In genomic region chr7:97006146-97006950, GRCh38 we compare ENCODE assay signal across 8 cellular contexts. TPM values are rescaled to one million over a fixed set of nuclear protein-coding genes. Genes with fewer than 3 reads are reported as not detected.
DNase-seq lines count a peak whose midpoint lies in the region; ATAC-seq, FAIRE-seq and TF ChIP-seq lines count a peak whose summit lies in the region.

No MANE protein-coding gene starts in this region.

- no peak overlapping the region for H3K27ac ChIP-seq in GM12878 (ENCODE audit: control insufficient read depth, insufficient read depth)

- 35% methylated on average over 52 of the region's 79 CpGs for WGBS in GM12878 (ENCODE audit: insufficient coverage, insufficient replicate concordance, low lambda C conversion rate, missing lambda C conversion rate)

- ATAC-seq in HG02642 (IDR thresholded peaks at IDR 0.05; ENCODE audit: poor library complexity, unreplicated experiment) (peak; percentile 65), GM12878 (peak; percentile 48), HG03175 (IDR thresholded peaks at IDR 0.05; ENCODE audit: unreplicated experiment) (no peak)
- ATAC-seq in stimulated activated memory B cell treated with anti-CD40 and anti-IgM and Interleukin-4, amounts not matched to agents 10 μg/mL and 1 μg/mL and 100 μg/mL, for 72 hours: peak; percentile 61

- H3K4me1 ChIP-seq in GM12878 (ENCODE audit: control insufficient read depth, insufficient read depth, low read length): no peaks in the 10 kb centered on the region

- H3K36me3 ChIP-seq in GM12878 (ENCODE audit: control insufficient read depth in 2 of 2, insufficient read depth in 2 of 2, low read length in 1 of 2): no peaks in the 10 kb centered on the region

- in situ Hi-C loops in GM12878 (cut with MboI): no loop called here

- no peak overlapping the region for H3K4me2 ChIP-seq in GM12878 (ENCODE audit: control insufficient read depth, insufficient read depth)

- peak overlapping the region; percentile 76 for H3K4me3 Mint-ChIP-seq in stimulated activated memory B cell treated with anti-CD40 and anti-IgM and Interleukin-4, amounts not matched to agents 10 μg/mL and 1 μg/mL and 100 μg/mL, for 72 hours

- TF ChIP-seq RAD21 in GM12878 (IDR thresholded peaks at IDR 0.05; ENCODE audit: insufficient read depth, low read depth, low read length): no peak

- no peak overlapping the region for H3K27ac Mint-ChIP-seq in stimulated activated memory B cell treated with anti-CD40 and anti-IgM and Interleukin-4, amounts not matched to agents 10 μg/mL and 1 μg/mL and 100 μg/mL, for 72 hours

- POLR2A ChIA-PET in GM12878 (lab: Charles Lee): no interaction called here

- RAD21 ChIA-PET in GM12878 (lab: Charles Lee; ENCODE audit: unreplicated experiment): interaction anchor here (0.6 kb wide), 1 partner anchor 824 kb away, joined by 3 read pairs; no protein-coding TSS in a partner anchor

- H2AFZ ChIP-seq in GM12878 (ENCODE audit: control insufficient read depth, low read depth, low read length): no peak overlapping the region

- no peaks in the 10 kb centered on the region for H3K36me3 Mint-ChIP-seq in stimulated activated memory B cell treated with anti-CD40 and anti-IgM and Interleukin-4, amounts not matched to agents 10 μg/mL and 1 μg/mL and 100 μg/mL, for 72 hours

- SMC1A ChIA-PET in GM12878 (lab: Charles Lee; ENCODE audit: uncharacterized antibody, unreplicated experiment): no interaction called here

- no peak for TF ChIP-seq POLR2A in GM12878 (IDR thresholded peaks at IDR 0.05; ENCODE audit: low read depth, low read length)

- H4K20me1 ChIP-seq in GM12878 (ENCODE audit: control insufficient read depth, insufficient read depth): no peaks in the 10 kb centered on the region

- H3K4me3 ChIP-seq in GM12878: no peak overlapping the region; the same call in 1 of the 2 replicates

- peaks cover 9 to 20% of the 10 kb centered on the region in 2 experiments for H3K27me3 ChIP-seq in GM12878 (replicated peaks in 1 of 2; ENCODE audit: control insufficient read depth in 2 of 2, insufficient read depth in 2 of 2, low read length in 1 of 2)

- no peaks in the 10 kb centered on the region for H3K79me2 ChIP-seq in GM12878 (ENCODE audit: control insufficient read depth, insufficient read depth, low read length)

- CTCF ChIA-PET in GM12878 (lab: Yijun Ruan, JAX): no interaction called here

- BruUV-seq in GM12878 (replicated peaks; lab: Mats Ljungman, UMichigan): no TSS peak

- TF ChIP-seq CTCF in GM10266 (IDR thresholded peaks at IDR 0.05; ENCODE audit: control insufficient read depth, insufficient read depth, low read depth, missing control alignments) (no peak), GM12878 (IDR thresholded peaks at IDR 0.05 in 2 of 3, conservative IDR thresholded peaks at IDR 0.05 in 1 of 3; ENCODE audit: control insufficient read depth in 2 of 3, extremely low read depth in 1 of 3, insufficient read depth in 1 of 3, low read depth in 3 of 3, low read length in 3 of 3) (no peak)

- intact Hi-C loops in GM12878 (cut with micrococcal nuclease; ENCODE audit: unreplicated experiment) (no loop called here), posterior vena cava (cut with DNase I) (no loop called here)

- H3K4me1 Mint-ChIP-seq in stimulated activated memory B cell treated with anti-CD40 and anti-IgM and Interleukin-4, amounts not matched to agents 10 μg/mL and 1 μg/mL and 100 μg/mL, for 72 hours: peaks cover 17% of the 10 kb centered on the region

- no peaks in the 10 kb centered on the region for H3K9me3 Mint-ChIP-seq in stimulated activated memory B cell treated with anti-CD40 and anti-IgM and Interleukin-4, amounts not matched to agents 10 μg/mL and 1 μg/mL and 100 μg/mL, for 72 hours

- FAIRE-seq in GM12878 (lab: Jason Lieb, UNC): no peak

- peaks cover 92% of the 10 kb centered on the region for H3K27me3 Mint-ChIP-seq in stimulated activated memory B cell treated with anti-CD40 and anti-IgM and Interleukin-4, amounts not matched to agents 10 μg/mL and 1 μg/mL and 100 μg/mL, for 72 hours

- H3K9me3 ChIP-seq in GM12878 (replicated peaks; ENCODE audit: control insufficient read depth, insufficient read depth, low read length): peaks cover 2% of the 10 kb centered on the region; the same call in 2 of the 3 replicates

- DNase-seq in GM10266 (ENCODE audit: extremely low spot score) (peak; percentile 64), NCI-H345 treated with DMSO at 0.1 percent for 48 hours (lab: John Stamatoyannopoulos, UW; ENCODE audit: unreplicated experiment) (peak; percentile 16), GM12878 (ENCODE audit: low read depth, low spot score) (no peak), iris pigment epithelial cell (ENCODE audit: low read depth) (peak; percentile 48), posterior vena cava (ENCODE audit: low spot score) (no peak)

- no peak overlapping the region for H3K9ac ChIP-seq in GM12878 (ENCODE audit: control insufficient read depth, insufficient read depth, low read length)

- no peak for TF ChIP-seq EP300 in GM12878 (IDR thresholded peaks at IDR 0.05; ENCODE audit: borderline replicate concordance in 1 of 2, control insufficient read depth in 1 of 2, low read depth in 2 of 2, low read length in 2 of 2)

TF ChIP-seq in GM12878, 131 proteins besides CTCF, POLR2A, EP300 and RAD21 (continues in another document):
- TF ChIP-seq SIN3A (IDR thresholded peaks at IDR 0.05; ENCODE audit: low read depth, low read length) (no peak), ZNF622 (IDR thresholded peaks at IDR 0.05) (no peak), RFX5 (IDR thresholded peaks at IDR 0.05; ENCODE audit: low read depth, low read length) (no peak), ZNF207 (IDR thresholded peaks at IDR 0.05; ENCODE audit: borderline replicate concordance) (no peak), PBX3 (IDR thresholded peaks at IDR 0.05; ENCODE audit: insufficient replicate concordance, low read depth, low read length) (no peak), IRF5 (IDR thresholded peaks at IDR 0.05; ENCODE audit: borderline replicate concordance) (no peak), ASH2L (IDR thresholded peaks at IDR 0.05; ENCODE audit: borderline replicate concordance, low read depth) (no peak), RAD51 (IDR thresholded peaks at IDR 0.05) (no peak)

RNA-seq across cellular contexts. Expression of gene DLX6, which starts 1.0 kb away (rescaled TPM):
- not detected in 2 replicates for total RNA-seq in GM12878 (2013; cell fraction: nucleolus; rRNA removed)
- total RNA-seq in GM12878 (2014; rRNA removed) (not detected in 2 replicates), GM12878 (2014; rRNA removed; fragmentation: Illumina TruSeq; extraction: Trizol) (not detected in 2 replicates), GM12878 (2021) (not detected in 2 replicates), posterior vena cava (1 to 10 TPM; 1.5 to 2.0 TPM)
- polyA plus RNA-seq in GM12878 (2011; ENCODE audit: low read depth): not detected
- polyA plus RNA-seq in GM12878 (2011; rRNA removed) (not detected in 2 replicates), GM12878 (2014; fragmentation: Illumina TruSeq; extraction: Trizol) (not detected in 2 replicates), GM12878 (2014; fragmentation: Nextera tagmentation; extraction: Ambion mirVana) (not detected), GM12878 (2014; rRNA removed) (not detected in 2 replicates), GM12878 (2016; fragmentation: Nextera tagmentation; extraction: Ambion mirVana) (not detected)
- polyA plus RNA-seq in GM12878 (2011; cell fraction: cytosol; rRNA removed): not detected in 2 replicates
- polyA plus RNA-seq in GM12878 (2011; cell fraction: nucleus; rRNA removed): not detected in 2 replicates
- polyA plus RNA-seq in GM12878 (2012): not detected in 2 replicates
- polyA minus RNA-seq in GM12878 (2011; rRNA and poly(A)+ RNA removed): not detected in 2 replicates
- polyA minus RNA-seq in GM12878 (2011; cell fraction: cytosol; rRNA and poly(A)+ RNA removed): not detected in 2 replicates
- polyA minus RNA-seq in GM12878 (2011; cell fraction: nucleus; rRNA and poly(A)+ RNA removed): not detected in 2 replicates

RNA-seq across cellular contexts. Expression of gene DLX5, which starts 18.3 kb away (rescaled TPM):
- not detected in 2 replicates for total RNA-seq in GM12878 (2013; cell fraction: nucleolus; rRNA removed)
- not detected in 2 replicates for total RNA-seq in GM12878 (2014; rRNA removed)
- total RNA-seq in GM12878 (2014; rRNA removed; fragmentation: Illumina TruSeq; extraction: Trizol): not detected in 2 replicates
- total RNA-seq in GM12878 (2021): not detected in 2 replicates
- not detected for polyA plus RNA-seq in GM12878 (2011; ENCODE audit: low read depth)
- polyA plus RNA-seq in GM12878 (2011; rRNA removed): not detected in 2 replicates
- polyA plus RNA-seq in GM12878 (2011; cell fraction: cytosol; rRNA removed): not detected in 2 replicates
- polyA plus RNA-seq in GM12878 (2011; cell fraction: nucleus; rRNA removed): not detected in 2 replicates
- polyA plus RNA-seq in GM12878 (2012): not detected in 2 replicates
- polyA plus RNA-seq in GM12878 (2014; fragmentation: Illumina TruSeq; extraction: Trizol): not detected in 2 replicates
- not detected for polyA plus RNA-seq in GM12878 (2014; fragmentation: Nextera tagmentation; extraction: Ambion mirVana)
- polyA plus RNA-seq in GM12878 (2014; rRNA removed): not detected in 2 replicates
- polyA plus RNA-seq in GM12878 (2016; fragmentation: Nextera tagmentation; extraction: Ambion mirVana): not detected
- not detected in 2 replicates for polyA minus RNA-seq in GM12878 (2011; rRNA and poly(A)+ RNA removed)
- polyA minus RNA-seq in GM12878 (2011; cell fraction: cytosol; rRNA and poly(A)+ RNA removed): not detected in 2 replicates
- polyA minus RNA-seq in GM12878 (2011; cell fraction: nucleus; rRNA and poly(A)+ RNA removed): not detected in 2 replicates
- total RNA-seq in posterior vena cava: 1 to 10 TPM; 4.8 to 4.9 TPM

Comparison
In these comparisons a context has a peak if more than half of its experiments do, and no peak if none do; other contexts are left out.
1. DNase-seq: peak in GM10266 (single experiment), NCI-H345 treated with DMSO at 0.1 percent for 48 hours (single experiment) and iris pigment epithelial cell (single experiment); none in GM12878 (single experiment) and posterior vena cava (single experiment).
2. RNA of gene DLX5, which starts 18.3 kb away (total RNA-seq): 4.8 to 4.9 TPM in posterior vena cava; not detected in GM12878; every median in the first group is over 4 times any median in the second.